11 cellular contexts compared by ENCODE assay signal in genomic region chr5:35247645-35248034, GRCh38. TPM values are rescaled to one million over a fixed set of nuclear protein-coding genes. Genes with fewer than 3 reads are reported as not detected.
DNase-seq lines count a peak whose midpoint lies in the region; ATAC-seq and TF ChIP-seq lines count a peak whose summit lies in the region.
"Had no signal": no experiment of that assay in that cellular context is flagged by ENCODE, and none has a peak within 500 bp of the region (broad histone marks: within the 10 kb centered on the region; RNA-seq: fewer than 3 reads in every experiment).

No MANE protein-coding gene starts in this region.

- H2AFZ ChIP-seq in SK-N-SH (ENCODE audit: low read depth) = no peak overlapping the region

- H3K9me3 ChIP-seq in SK-N-SH = no peaks in the 10 kb centered on the region
- H3K9me3 ChIP-seq: upper lobe of right lung had no signal

- 72% methylated on average over 6 of the region's 6 CpGs for WGBS in SK-N-SH (ENCODE audit: low lambda C conversion rate)

- H3K4me2 ChIP-seq in SK-N-SH = no peak overlapping the region

- H3K4me1 Mint-ChIP-seq in stimulated activated effector memory CD8-positive, alpha-beta T cell treated with anti-CD3 and anti-CD28 coated beads, Interleukin-12 subunit alpha, Interleukin-12 subunit beta, amount 100 ng/mL, for 72 hours = no peaks in the 10 kb centered on the region
- H3K4me1 Mint-ChIP-seq in activated CD8-positive, alpha-beta T cell treated with anti-CD3 and anti-CD28 coated beads, Interleukin-2, amount 10 ng/mL, durations not matched to agents 7 days and 5 days (ENCODE audit: low read depth) = no peaks in the 10 kb centered on the region

- no peaks in the 10 kb centered on the region for H3F3A ChIP-seq in SK-N-SH (replicated peaks; ENCODE audit: insufficient read depth)

- no peaks in the 10 kb centered on the region for H4K20me1 ChIP-seq in SK-N-SH (ENCODE audit: insufficient read depth)

- peak; percentile 43 for DNase-seq in amniotic epithelial cell (ENCODE audit: low read depth)
- peak in 1 of 2 donors; percentile 54 for DNase-seq in foreskin keratinocyte
- DNase-seq in stimulated activated effector memory CD8-positive, alpha-beta T cell treated with anti-CD3 and anti-CD28 coated beads, Interleukin-12 subunit alpha, Interleukin-12 subunit beta, amount 100 ng/mL, for 72 hours (ENCODE audit: low spot score in 2 of 2) = no peak
- no peak for DNase-seq in activated CD8-positive, alpha-beta T cell treated with anti-CD3 and anti-CD28 coated beads, Interleukin-2, amount 10 ng/mL, durations not matched to agents 7 days and 5 days
- DNase-seq in SK-N-SH = no peak
- DNase-seq: NCI-H2029, T-helper 9 cell, upper lobe of right lung had no signal

- H3K27ac ChIP-seq in foreskin keratinocyte (no peak overlapping the region), SK-N-SH (ENCODE audit: low read depth in 2 of 2, low read length in 1 of 2) (no peak overlapping the region)
- H3K27ac ChIP-seq: upper lobe of right lung had no signal

- H3K9me2 ChIP-seq in SK-N-SH = no peaks in the 10 kb centered on the region

- H3K27me3 Mint-ChIP-seq in activated CD8-positive, alpha-beta T cell treated with anti-CD3 and anti-CD28 coated beads, Interleukin-2, amount 10 ng/mL, durations not matched to agents 7 days and 5 days (ENCODE audit: low read depth) = no peaks in the 10 kb centered on the region

- no peaks in the 10 kb centered on the region for H3K27me3 ChIP-seq in foreskin keratinocyte
- no peaks in the 10 kb centered on the region for H3K27me3 ChIP-seq in SK-N-SH (ENCODE audit: insufficient read depth)
- H3K27me3 ChIP-seq: upper lobe of right lung had no signal

- POLR2A ChIA-PET in activated CD8-positive, alpha-beta T cell treated with anti-CD3 and anti-CD28 coated beads, Interleukin-2, amount 10 ng/mL, durations not matched to agents 7 days and 5 days (lab: Charles Lee) = no interaction called here
- POLR2A ChIA-PET in SK-N-SH (lab: Yijun Ruan, JAX) = no interaction called here

- no peaks in the 10 kb centered on the region for H3K36me3 ChIP-seq in SK-N-SH (replicated peaks in 1 of 2; ENCODE audit: control insufficient read depth in 1 of 2, insufficient read depth in 2 of 2, low read length in 1 of 2)
- H3K36me3 ChIP-seq: upper lobe of right lung had no signal

- CTCF ChIA-PET in activated CD8-positive, alpha-beta T cell treated with anti-CD3 and anti-CD28 coated beads, Interleukin-2, amount 10 ng/mL, durations not matched to agents 7 days and 5 days (lab: Charles Lee) = no interaction called here
- CTCF ChIA-PET in SK-N-SH (lab: Yijun Ruan, JAX) = interaction anchor here (1.6 kb wide), 1 partner anchor 18 kb away, joined by 3 read pairs; no protein-coding TSS in a partner anchor

- H3K9ac ChIP-seq in SK-N-SH = no peak overlapping the region

- no peaks in the 10 kb centered on the region for H3K9me3 Mint-ChIP-seq in stimulated activated effector memory CD8-positive, alpha-beta T cell treated with anti-CD3 and anti-CD28 coated beads, Interleukin-12 subunit alpha, Interleukin-12 subunit beta, amount 100 ng/mL, for 72 hours
- no peaks in the 10 kb centered on the region for H3K9me3 Mint-ChIP-seq in activated CD8-positive, alpha-beta T cell treated with anti-CD3 and anti-CD28 coated beads, Interleukin-2, amount 10 ng/mL, durations not matched to agents 7 days and 5 days (ENCODE audit: insufficient read depth)

- no peak overlapping the region for H3K4me3 ChIP-seq in SK-N-SH (ENCODE audit: low read depth in 2 of 2, low read length in 1 of 2)
- H3K4me3 ChIP-seq: upper lobe of right lung had no signal

- ATAC-seq in HG03432 (IDR thresholded peaks at IDR 0.05; ENCODE audit: unreplicated experiment) (peak; percentile 51), foreskin keratinocyte (peak; percentile 81), GM19395 (IDR thresholded peaks at IDR 0.05; ENCODE audit: unreplicated experiment) (no peak), GM19328 (IDR thresholded peaks at IDR 0.05; ENCODE audit: unreplicated experiment) (no peak)
- peak; percentile 68 for ATAC-seq in stimulated activated effector memory CD8-positive, alpha-beta T cell treated with anti-CD3 and anti-CD28 coated beads, Interleukin-12 subunit alpha, Interleukin-12 subunit beta, amount 100 ng/mL, for 72 hours
- ATAC-seq in activated CD8-positive, alpha-beta T cell treated with anti-CD3 and anti-CD28 coated beads, Interleukin-2, amount 10 ng/mL, durations not matched to agents 7 days and 5 days = no peak
- ATAC-seq: upper lobe of right lung had no signal

- H3K27ac Mint-ChIP-seq in stimulated activated effector memory CD8-positive, alpha-beta T cell treated with anti-CD3 and anti-CD28 coated beads, Interleukin-12 subunit alpha, Interleukin-12 subunit beta, amount 100 ng/mL, for 72 hours = no peak overlapping the region
- H3K27ac Mint-ChIP-seq in activated CD8-positive, alpha-beta T cell treated with anti-CD3 and anti-CD28 coated beads, Interleukin-2, amount 10 ng/mL, durations not matched to agents 7 days and 5 days = no peak overlapping the region

- no peaks in the 10 kb centered on the region for H3K36me3 Mint-ChIP-seq in stimulated activated effector memory CD8-positive, alpha-beta T cell treated with anti-CD3 and anti-CD28 coated beads, Interleukin-12 subunit alpha, Interleukin-12 subunit beta, amount 100 ng/mL, for 72 hours
- no peaks in the 10 kb centered on the region for H3K36me3 Mint-ChIP-seq in activated CD8-positive, alpha-beta T cell treated with anti-CD3 and anti-CD28 coated beads, Interleukin-2, amount 10 ng/mL, durations not matched to agents 7 days and 5 days (ENCODE audit: low read depth)

- H3K4me1 ChIP-seq in foreskin keratinocyte = no peaks in the 10 kb centered on the region
- H3K4me1 ChIP-seq in SK-N-SH (ENCODE audit: control insufficient read depth in 1 of 2, insufficient read depth in 2 of 2, low read depth in 1 of 2, low read length in 1 of 2) = no peaks in the 10 kb centered on the region; a peak in 1 of 4 replicates

- TF ChIP-seq RAD21 in SK-N-SH (IDR thresholded peaks at IDR 0.05; ENCODE audit: low read length) = no peak

- no peak for TF ChIP-seq EP300 in SK-N-SH (IDR thresholded peaks at IDR 0.05; ENCODE audit: borderline replicate concordance in 1 of 2, low read depth in 1 of 2, low read length in 1 of 2)

- TF ChIP-seq CTCF in foreskin keratinocyte (conservative IDR thresholded peaks at IDR 0.05) (no peak), SK-N-SH (IDR thresholded peaks at IDR 0.05) (no peak)

- no peaks in the 10 kb centered on the region for H3K79me2 ChIP-seq in SK-N-SH (ENCODE audit: insufficient read depth)

- H3K4me3 Mint-ChIP-seq in stimulated activated effector memory CD8-positive, alpha-beta T cell treated with anti-CD3 and anti-CD28 coated beads, Interleukin-12 subunit alpha, Interleukin-12 subunit beta, amount 100 ng/mL, for 72 hours = no peak overlapping the region
- H3K4me3 Mint-ChIP-seq in activated CD8-positive, alpha-beta T cell treated with anti-CD3 and anti-CD28 coated beads, Interleukin-2, amount 10 ng/mL, durations not matched to agents 7 days and 5 days = no peak overlapping the region

TF ChIP-seq in SK-N-SH, 30 proteins besides CTCF, POLR2A, EP300 and RAD21:
- TF ChIP-seq NRF1 (IDR thresholded peaks at IDR 0.05; ENCODE audit: low read depth, low read length) = no peak
- no peak for TF ChIP-seq USF1 (IDR thresholded peaks at IDR 0.05; ENCODE audit: borderline replicate concordance, low read depth)
- TF ChIP-seq FOSL2 (IDR thresholded peaks at IDR 0.05; ENCODE audit: borderline replicate concordance, low read depth) = no peak
- TF ChIP-seq FOXJ3 (CRISPR knock-in tag; IDR thresholded peaks at IDR 0.05) = no peak
- no peak for TF ChIP-seq RXRA (IDR thresholded peaks at IDR 0.05; ENCODE audit: borderline replicate concordance, low read depth)

RNA-seq across cellular contexts. Expression of gene PRLR, which starts 17.4 kb away (rescaled TPM):
- total RNA-seq in foreskin keratinocyte = 0.07 TPM in 1 of 2 replicates, not detected in the other
- not detected in 2 replicates for polyA plus RNA-seq in foreskin keratinocyte
- total RNA-seq in activated CD8-positive, alpha-beta T cell treated with anti-CD3 and anti-CD28 coated beads, Interleukin-2, amount 10 ng/mL, durations not matched to agents 7 days and 5 days = not detected
- polyA plus RNA-seq in SK-N-SH (2012; rRNA removed) = 0.13 and 0.34 TPM in 2 replicates
- 0.06 and 0.17 TPM in 2 replicates for polyA plus RNA-seq in SK-N-SH (2012; cell fraction: cytosol; rRNA removed)
- polyA plus RNA-seq in SK-N-SH (2012; cell fraction: nucleus; rRNA removed) = 0.01 and 0.15 TPM in 2 replicates

Comparison
In these comparisons a context has a peak if more than half of its experiments do, and no peak if none do; other contexts are left out.
1. ATAC-seq: peak in HG03432 (single experiment), foreskin keratinocyte (single experiment) and stimulated activated effector memory CD8-positive, alpha-beta T cell treated with anti-CD3 and anti-CD28 coated beads, Interleukin-12 subunit alpha, Interleukin-12 subunit beta, amount 100 ng/mL, for 72 hours (single experiment); none in GM19395 (single experiment), activated CD8-positive, alpha-beta T cell treated with anti-CD3 and anti-CD28 coated beads, Interleukin-2, amount 10 ng/mL, durations not matched to agents 7 days and 5 days (single experiment) and GM19328 (single experiment).